9 cellular contexts compared by ENCODE assay signal in genomic region chr12:6201775-6202292, GRCh38. TPM values are rescaled to one million over a fixed set of nuclear protein-coding genes. Genes with fewer than 3 reads are reported as not detected.
DNase-seq lines count a peak whose midpoint lies in the region; ATAC-seq, FAIRE-seq and TF ChIP-seq lines count a peak whose summit lies in the region.
"Had no signal": no experiment of that assay in that cellular context is flagged by ENCODE, and none has a peak within 500 bp of the region (broad histone marks: within the 10 kb centered on the region; RNA-seq: fewer than 3 reads in every experiment).

No MANE protein-coding gene starts in this region.

- no peaks in the 10 kb centered on the region for H3K9me3 Mint-ChIP-seq in WTC11

- H3K27me3 ChIP-seq in right atrium auricular region (no peaks in the 10 kb centered on the region), gastrocnemius medialis (no peaks in the 10 kb centered on the region)

- ATAC-seq in WTC11 (no peak), gastrocnemius medialis (no peak), left lobe of liver (no peak), HG02870 (IDR thresholded peaks at IDR 0.05; ENCODE audit: unreplicated experiment) (no peak)
- ATAC-seq: activated CD4-positive, CD25-positive, alpha-beta regulatory T cell treated with anti-CD3 and anti-CD28 coated beads, Interleukin-2, amount 50 U/mL, for 24 hours had no signal

- DNase-seq in EH (ENCODE audit: low read depth) (peak; percentile 19), WTC11 (ENCODE audit: low spot score) (no peak), right atrium auricular region (ENCODE audit: low spot score) (no peak), gastrocnemius medialis (no peak), left lobe of liver (ENCODE audit: low spot score) (no peak), frontal cortex (ENCODE audit: low spot score in 2 of 2) (no peak), NCI-H510A treated with DMSO at 0.1 percent for 48 hours (lab: John Stamatoyannopoulos, UW) (no peak)

- H3K27ac ChIP-seq in right atrium auricular region (peak overlapping the region; percentile 92 to 94), gastrocnemius medialis (peak overlapping the region; percentile 70 to 85 (median 82))

- peak overlapping the region; percentile 84 for H3K4me3 Mint-ChIP-seq in WTC11

- H3K27me3 Mint-ChIP-seq in WTC11 (ENCODE audit: low read depth), result peaks cover 7% of the 10 kb centered on the region; the same call in 1 of the 2 replicates

- peaks cover 83% of the 10 kb centered on the region for H3K4me1 Mint-ChIP-seq in WTC11

- CTCF ChIA-PET in WTC11 (lab: Charles Lee), result interaction anchor here (1.4 to 16.4 kb wide), 7 partner anchors 8 to 213 kb away, joined by 5 to 431 read pairs (median 7); no protein-coding TSS in a partner anchor

- H3K36me3 ChIP-seq in right atrium auricular region, result no peaks in the 10 kb centered on the region
- no peaks in the 10 kb centered on the region for H3K36me3 ChIP-seq in gastrocnemius medialis

- H3K27ac Mint-ChIP-seq in WTC11, result no peak overlapping the region

- in situ Hi-C loops in gastrocnemius medialis (cut with MboI; ENCODE audit: low sequenced_read_pairs in 4 of 4), result no loop called here

- POLR2A ChIA-PET in WTC11 (lab: Charles Lee), result interaction anchor here (1.5 to 2.1 kb wide), 2 partner anchors 11 to 13 kb away, joined by 3 to 13 read pairs; no protein-coding TSS in a partner anchor

- FAIRE-seq in frontal cortex (lab: Jason Lieb, UNC), result no peak

- H3K4me3 ChIP-seq in right atrium auricular region (peak overlapping the region; percentile 88 to 89), gastrocnemius medialis (peak overlapping the region; percentile 52 to 90 (median 68))

- no peak for TF ChIP-seq POLR2A in gastrocnemius medialis (IDR thresholded peaks at IDR 0.05)

- TF ChIP-seq CTCF in WTC11 (IDR thresholded peaks at IDR 0.05) (no peak), right atrium auricular region (IDR thresholded peaks at IDR 0.05) (no peak), gastrocnemius medialis (IDR thresholded peaks at IDR 0.05 in 4 of 5, conservative IDR thresholded peaks at IDR 0.05 in 1 of 5) (no peak)

- peaks cover 0 to 78% of the 10 kb centered on the region in 2 donors for H3K4me1 ChIP-seq in right atrium auricular region
- H3K4me1 ChIP-seq in gastrocnemius medialis, result peaks cover 21 to 43% of the 10 kb centered on the region in 2 donors

- intact Hi-C loops in gastrocnemius medialis (cut with DNase I; ENCODE audit: low total_unique reads), result no loop called here

- peaks cover 18% of the 10 kb centered on the region for H3K36me3 Mint-ChIP-seq in WTC11

- H3K9me3 ChIP-seq in right atrium auricular region (no peaks in the 10 kb centered on the region), gastrocnemius medialis (no peaks in the 10 kb centered on the region)

TF ChIP-seq in WTC11, 78 proteins besides CTCF, POLR2A, EP300 and RAD21 (continues in another document):
- TF ChIP-seq ARID4B (CRISPR knock-in tag; IDR thresholded peaks at IDR 0.05; ENCODE audit: borderline replicate concordance) (no peak), PREB (CRISPR knock-in tag; IDR thresholded peaks at IDR 0.05; ENCODE audit: borderline replicate concordance) (no peak), HMGXB4 (CRISPR knock-in tag; IDR thresholded peaks at IDR 0.05) (no peak), MYBL2 (CRISPR knock-in tag; IDR thresholded peaks at IDR 0.05) (no peak), OVOL2 (CRISPR knock-in tag; IDR thresholded peaks at IDR 0.05; ENCODE audit: borderline replicate concordance) (no peak), EMX1 (CRISPR knock-in tag; IDR thresholded peaks at IDR 0.05) (no peak), NR2C2 (CRISPR knock-in tag; IDR thresholded peaks at IDR 0.05) (no peak), FOXK1 (CRISPR knock-in tag; IDR thresholded peaks at IDR 0.05) (no peak), IRF1 (CRISPR knock-in tag; IDR thresholded peaks at IDR 0.05) (no peak), ZNF423 (CRISPR knock-in tag; IDR thresholded peaks at IDR 0.05) (no peak), TEAD4 (CRISPR knock-in tag; IDR thresholded peaks at IDR 0.05) (no peak), ERG (CRISPR knock-in tag; IDR thresholded peaks at IDR 0.05) (no peak)

RNA-seq across cellular contexts. Expression of gene CD9, which starts 1.6 kb away (rescaled TPM):
- total RNA-seq in WTC11 (2021) (241 to 260 TPM (median 251 TPM) in 3 replicates), right atrium auricular region (100 to 1,000 TPM; 126 to 230 TPM), gastrocnemius medialis (10 to 100 TPM; 26.7 to 50.6 (median 48.4) TPM), left lobe of liver (21.2 TPM), frontal cortex (26.5 TPM)
